In genomic region chr17:43713494-43714162, GRCh38 we compare ENCODE assay signal across 8 cellular contexts. TPM values are rescaled to one million over a fixed set of nuclear protein-coding genes. Genes with fewer than 3 reads are reported as not detected.
DNase-seq lines count a peak whose midpoint lies in the region; ATAC-seq, FAIRE-seq and TF ChIP-seq lines count a peak whose summit lies in the region.
"Had no signal": no experiment of that assay in that cellular context is flagged by ENCODE, and none has a peak within 500 bp of the region (broad histone marks: within the 10 kb centered on the region; RNA-seq: fewer than 3 reads in every experiment).

No MANE protein-coding gene starts in this region.

- ATAC-seq in HG02840 (IDR thresholded peaks at IDR 0.05; ENCODE audit: low FRiP score, unreplicated experiment) (no peak), HG02981 (IDR thresholded peaks at IDR 0.05; ENCODE audit: unreplicated experiment) (no peak)

- H3K27ac ChIP-seq in subcutaneous abdominal adipose tissue (ENCODE audit: low read depth, low read length), result peak overlapping the region; percentile 33

- no peaks in the 10 kb centered on the region for H3K9me3 ChIP-seq in subcutaneous abdominal adipose tissue (ENCODE audit: control insufficient read depth in 5 of 5, low read length in 5 of 5)

- H3K36me3 ChIP-seq in bronchial epithelial cell (ENCODE audit: control insufficient read depth, insufficient read depth, low read length) (no peaks in the 10 kb centered on the region), kidney epithelial cell (ENCODE audit: control insufficient read depth, insufficient read depth, low read length) (no peaks in the 10 kb centered on the region), subcutaneous abdominal adipose tissue (ENCODE audit: control insufficient read depth in 5 of 5, insufficient read depth in 5 of 5, low read length in 5 of 5) (no peaks in the 10 kb centered on the region)

- peak overlapping the region in 2 of 5 donors; percentile 21 to 56 for H3K9ac ChIP-seq in subcutaneous abdominal adipose tissue (ENCODE audit: low read length in 5 of 5)

- H3K27me3 ChIP-seq in bronchial epithelial cell (ENCODE audit: control insufficient read depth, insufficient read depth, low read length), result peaks cover under 1% of the 10 kb centered on the region
- no peaks in the 10 kb centered on the region for H3K27me3 ChIP-seq in kidney epithelial cell (ENCODE audit: control insufficient read depth, insufficient read depth, low read length)
- H3K27me3 ChIP-seq in subcutaneous abdominal adipose tissue (ENCODE audit: control insufficient read depth in 5 of 5, insufficient read depth in 4 of 5, low read length in 5 of 5), result peaks cover 0 to 5% (median 0%) of the 10 kb centered on the region in 5 donors

- in situ Hi-C loops in GM13976 (cut with MboI; ENCODE audit: low sequenced_read_pairs, unreplicated experiment), result no loop called here

- FAIRE-seq in bronchial epithelial cell (lab: Jason Lieb, UNC), result no peak
- FAIRE-seq: TTC549 had no signal

- H3K4me1 ChIP-seq in subcutaneous abdominal adipose tissue (ENCODE audit: control insufficient read depth in 5 of 5, insufficient read depth in 5 of 5, low read length in 5 of 5), result peaks cover 0 to 27% (median 19%) of the 10 kb centered on the region in 5 donors

- peak; percentile 78 for DNase-seq in GM13976 (ENCODE audit: low spot score)
- DNase-seq in NCI-H748 (lab: John Stamatoyannopoulos, UW; ENCODE audit: unreplicated experiment), result peak; percentile 40
- DNase-seq in bronchial epithelial cell (ENCODE audit: low read depth), result no peak
- no peak for DNase-seq in kidney epithelial cell (ENCODE audit: low read depth)

- TF ChIP-seq CTCF in GM13976 (IDR thresholded peaks at IDR 0.05; ENCODE audit: borderline replicate concordance, control extremely low read depth, extremely low read depth, insufficient read depth, missing control alignments) (no peak), bronchial epithelial cell (IDR thresholded peaks at IDR 0.05; ENCODE audit: insufficient read depth, low read length, severe bottlenecking) (no peak), kidney epithelial cell (IDR thresholded peaks at IDR 0.05; ENCODE audit: insufficient read depth, low read length, poor library complexity, severe bottlenecking) (no peak)

- peak overlapping the region; percentile 31 for H3K4me3 ChIP-seq in bronchial epithelial cell (ENCODE audit: low read depth, low read length)
- H3K4me3 ChIP-seq in kidney epithelial cell (ENCODE audit: low read depth, low read length), result peak overlapping the region; percentile 40
- H3K4me3 ChIP-seq in subcutaneous abdominal adipose tissue (ENCODE audit: low read depth in 1 of 5, low read length in 5 of 5), result peak overlapping the region; percentile 47 to 65 (median 56)

RNA-seq across cellular contexts. Expression of gene SOST, which starts 45.0 kb away (rescaled TPM):
- total RNA-seq in bronchial epithelial cell (not detected in 2 replicates), kidney epithelial cell (not detected in 2 replicates)

RNA-seq across cellular contexts. Expression of gene MEOX1, which starts 51.9 kb away (rescaled TPM):
- total RNA-seq in bronchial epithelial cell (not detected in 2 replicates), kidney epithelial cell (0.62 and 2.6 TPM in 2 replicates)

Comparison
In these comparisons a context has a peak if more than half of its experiments do, and no peak if none do; other contexts are left out.
1. DNase-seq: peak in GM13976 (single experiment) and NCI-H748 (single experiment); none in bronchial epithelial cell (single experiment) and kidney epithelial cell (single experiment).
2. Peak in every context shown above with its lines, with median percentiles within 50 percentile points of each other: H3K4me3 ChIP-seq.